Comparison of ENCODE assay signal across 14 cellular contexts in the genomic region with DNA sequence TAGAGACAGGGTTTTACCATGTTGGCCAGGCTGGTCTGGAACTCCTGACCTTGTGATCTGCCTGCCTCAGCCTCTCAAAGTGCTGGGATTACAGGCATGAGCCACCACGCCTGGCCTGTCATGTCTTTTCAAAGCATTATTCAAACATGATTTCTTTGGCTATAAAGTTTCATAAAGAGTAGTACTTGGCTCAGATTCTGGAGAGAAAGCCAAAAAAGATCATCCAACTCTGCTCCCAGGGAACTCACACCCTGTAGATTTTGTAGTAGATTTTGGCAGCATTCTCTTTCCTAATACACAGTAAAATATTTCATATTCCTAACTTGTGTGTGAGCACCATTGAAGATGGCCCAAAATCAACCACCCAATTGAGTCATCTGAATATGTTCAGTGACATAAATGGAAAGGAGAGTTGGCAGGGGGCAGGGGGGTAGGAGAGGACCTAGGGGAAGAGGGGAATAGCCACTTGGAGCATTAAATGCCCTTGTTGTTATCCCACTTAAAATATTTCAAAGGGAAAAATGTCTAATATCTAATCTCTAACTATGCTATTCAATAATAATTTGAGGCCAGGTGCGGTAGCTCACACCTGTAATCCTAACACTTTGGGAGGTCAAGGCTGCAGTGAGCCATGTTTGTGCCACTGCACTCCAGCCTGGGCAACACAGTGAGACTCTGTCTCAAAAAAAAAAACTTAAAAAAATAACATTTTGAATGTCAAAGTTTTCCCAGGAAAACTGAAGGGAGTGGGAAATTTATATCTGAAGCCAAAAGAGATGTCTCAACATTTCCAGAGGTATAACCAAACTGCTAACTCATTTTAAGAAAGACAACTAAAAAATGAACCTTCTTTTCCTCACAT. TPM values are rescaled to one million over a fixed set of nuclear protein-coding genes. Genes with fewer than 3 reads are reported as not detected.
DNase-seq lines count a peak whose midpoint lies in the region; TF ChIP-seq lines count a peak whose summit lies in the region.
"Had no signal": no experiment of that assay in that cellular context is flagged by ENCODE, and none has a peak within 500 bp of the region (broad histone marks: within the 10 kb centered on the region; RNA-seq: fewer than 3 reads in every experiment).

No MANE protein-coding gene starts in this region.

- no peak overlapping the region for H3K9ac ChIP-seq in adipocyte (ENCODE audit: low read length)
- H3K9ac ChIP-seq: BLaER1 had no signal

- WGBS in prostate gland = 43% methylated on average over 2 of the region's 2 CpGs

- H3K4me3 ChIP-seq in adipocyte (ENCODE audit: low read length) = peak overlapping the region; percentile 29
- H3K4me3 ChIP-seq in prostate gland = no peak overlapping the region
- H3K4me3 ChIP-seq in uterus = no peak overlapping the region
- H3K4me3 ChIP-seq: BLaER1, colonic mucosa had no signal

- DNase-seq in adipocyte (ENCODE audit: low read depth) (peak; percentile 61), fibroblast of the conjunctiva (ENCODE audit: low read depth) (peak; percentile 43), prostate gland (ENCODE audit: low spot score) (peak; percentile 42), uterus (peak; percentile 47 to 52), globus pallidus (ENCODE audit: low spot score) (no peak), cerebellar nuclear complex (lab: John Stamatoyannopoulos, UW) (no peak), head of caudate nucleus (no peak)
- DNase-seq: activated CD8-positive, alpha-beta memory T cell treated with anti-CD3 and anti-CD28 coated beads, Interleukin-2, amount 10 ng/mL, durations not matched to agents 7 days and 5 days; colonic mucosa; hypothalamus; NCI-H526; T1000 had no signal

- H3K9me3 ChIP-seq in adipocyte (ENCODE audit: control insufficient read depth, low read length) = no peaks in the 10 kb centered on the region
- H3K9me3 ChIP-seq in prostate gland = no peaks in the 10 kb centered on the region
- H3K9me3 ChIP-seq in uterus = no peaks in the 10 kb centered on the region
- H3K9me3 ChIP-seq: BLaER1, colonic mucosa had no signal

- no peak for TF ChIP-seq CTCF in prostate gland (IDR thresholded peaks at IDR 0.05)
- TF ChIP-seq CTCF in uterus (IDR thresholded peaks at IDR 0.05) = no peak

- TF ChIP-seq POLR2A in prostate gland (IDR thresholded peaks at IDR 0.05) (no peak), uterus (IDR thresholded peaks at IDR 0.05) (no peak)

- intact Hi-C loops in prostate gland (cut with DNase I) = loop anchor here (2.0 kb wide), 1 partner anchor 89 kb away; no protein-coding TSS in a partner anchor
- intact Hi-C loops in uterus (cut with DNase I; ENCODE audit: low total_unique reads) = no loop called here
- intact Hi-C loops in head of caudate nucleus (cut with DNase I) = no loop called here

- H3K27ac ChIP-seq in prostate gland (peak overlapping the region; percentile 36 to 44), uterus (peak overlapping the region; percentile 72 to 73)
- H3K27ac ChIP-seq: BLaER1, colonic mucosa, HL-60 had no signal

- no peaks in the 10 kb centered on the region for H3K27me3 ChIP-seq in adipocyte (replicated peaks; ENCODE audit: control insufficient read depth, insufficient read depth, low read length)
- no peaks in the 10 kb centered on the region for H3K27me3 ChIP-seq in prostate gland (replicated peaks; ENCODE audit: insufficient read depth)
- no peaks in the 10 kb centered on the region for H3K27me3 ChIP-seq in uterus
- H3K27me3 ChIP-seq: BLaER1, colonic mucosa had no signal

- no peaks in the 10 kb centered on the region for H3K36me3 ChIP-seq in adipocyte (ENCODE audit: control insufficient read depth, insufficient read depth, low read length, severe bottlenecking)
- no peaks in the 10 kb centered on the region for H3K36me3 ChIP-seq in prostate gland
- H3K36me3 ChIP-seq in uterus = no peaks in the 10 kb centered on the region
- H3K36me3 ChIP-seq: BLaER1, colonic mucosa had no signal

- H3K4me1 ChIP-seq in adipocyte (ENCODE audit: control insufficient read depth, insufficient read depth, low read length) (peaks cover 11% of the 10 kb centered on the region), prostate gland (replicated peaks) (no peaks in the 10 kb centered on the region), uterus (peaks cover 0 to 4% of the 10 kb centered on the region in 2 donors)
- H3K4me1 ChIP-seq: BLaER1, colonic mucosa had no signal

RNA-seq across cellular contexts. Expression of a gene that starts 48.2 kb away (rescaled TPM):
- total RNA-seq in prostate gland = 10 to 100 TPM; 43.9 to 96.5 TPM
- 10 to 100 TPM; 12.0 to 24.7 (median 18.5) TPM for total RNA-seq in uterus

RNA-seq across cellular contexts. Expression of a gene that starts 48.4 kb away (rescaled TPM):
- total RNA-seq in prostate gland = 10 to 100 TPM in 1 of 2 donors, 1 to 10 TPM in 1; 9.0 to 17.6 TPM
- total RNA-seq in uterus = 10 to 100 TPM in 3 of 4 donors, 1 to 10 TPM in 1; 9.5 to 24.1 (median 19.0) TPM

Comparison
In these comparisons a context has a peak if more than half of its experiments do, and no peak if none do; other contexts are left out.
1. DNase-seq: peak in adipocyte (single experiment), fibroblast of the conjunctiva (single experiment), prostate gland (single experiment) and uterus (2 of 2); none in globus pallidus (single experiment), cerebellar nuclear complex (0 of 2) and head of caudate nucleus (0 of 42).